In the genomic region with DNA sequence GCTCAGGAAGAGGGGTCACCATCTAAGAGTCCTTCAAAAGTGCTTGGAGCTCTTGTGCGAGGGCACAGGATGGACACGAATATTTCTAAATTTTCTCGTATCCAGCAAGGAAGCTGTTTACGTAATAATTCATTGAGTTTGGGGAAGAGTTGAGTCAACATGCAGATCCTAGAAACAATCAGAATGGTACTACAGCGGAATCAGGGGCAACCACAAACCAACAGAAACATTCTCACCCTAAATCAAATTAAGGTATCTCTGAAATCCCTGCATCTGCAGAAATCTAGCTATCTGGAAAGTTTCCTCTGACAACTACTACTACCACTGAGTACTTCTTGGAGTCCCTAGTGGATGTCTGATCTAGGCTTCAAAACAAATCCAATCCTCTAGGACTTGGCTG, we compare ENCODE assay signal across 24 cellular contexts.
"Had no signal": no experiment of that assay in that cellular context is flagged by ENCODE, and none has a peak within 500 bp of the region (broad histone marks: within the 10 kb centered on the region; RNA-seq: fewer than 3 reads in every experiment).

No MANE protein-coding gene starts in this region.

- H3K4me3 ChIP-seq: adrenal gland had no signal

- H3K9me3 Mint-ChIP-seq: activated naive CD8-positive, alpha-beta T cell treated with anti-CD3 and anti-CD28 coated beads for 36 hours; activated T-cell treated with anti-CD3 and anti-CD28 coated beads, Interleukin-2, amount 50 U/mL, for 24 hours had no signal

- H3K4me3 Mint-ChIP-seq: activated CD4-positive, alpha-beta T cell treated with anti-CD3 and anti-CD28 coated beads, Interleukin-2, amount 10 ng/mL, durations not matched to agents 24 days and 14 days; activated CD8-positive, alpha-beta memory T cell treated with anti-CD3 and anti-CD28 coated beads, Interleukin-2, amount 10 ng/mL, durations not matched to agents 7 days and 5 days; activated naive CD4-positive, alpha-beta T cell treated with anti-CD3 and anti-CD28 coated beads for 36 hours; activated naive CD8-positive, alpha-beta T cell treated with anti-CD3 and anti-CD28 coated beads for 36 hours; activated T-cell treated with anti-CD3 and anti-CD28 coated beads, Interleukin-2, amount 50 U/mL, for 24 hours; activated T-helper 1 cell treated with anti-CD3 and anti-CD28 coated beads, Interleukin-12 subunit alpha, Interleukin-12 subunit beta, Interleukin-2, Interleukin-4 antibody, amounts not matched to agents 30 ng/mL and 10 ng/mL and 1 ng/mL, durations not matched to agents 14 hours and 24 hours and 36 hours; T-helper 17 cell; WTC11 had no signal

- H3K27ac Mint-ChIP-seq: activated CD4-positive, alpha-beta T cell treated with anti-CD3 and anti-CD28 coated beads, Interleukin-2, amount 10 ng/mL, durations not matched to agents 24 days and 14 days; activated CD8-positive, alpha-beta memory T cell treated with anti-CD3 and anti-CD28 coated beads, Interleukin-2, amount 10 ng/mL, durations not matched to agents 7 days and 5 days; activated naive CD4-positive, alpha-beta T cell treated with anti-CD3 and anti-CD28 coated beads for 36 hours; activated naive CD8-positive, alpha-beta T cell treated with anti-CD3 and anti-CD28 coated beads for 36 hours; activated T-cell treated with anti-CD3 and anti-CD28 coated beads, Interleukin-2, amount 50 U/mL, for 24 hours; activated T-helper 1 cell treated with anti-CD3 and anti-CD28 coated beads, Interleukin-12 subunit alpha, Interleukin-12 subunit beta, Interleukin-2, Interleukin-4 antibody, amounts not matched to agents 30 ng/mL and 10 ng/mL and 1 ng/mL, durations not matched to agents 14 hours and 24 hours and 36 hours; T-helper 17 cell; WTC11 had no signal

- H3K9me3 ChIP-seq: adrenal gland had no signal

- H3K4me1 Mint-ChIP-seq: T-helper 17 cell had no signal

- H3K27me3 Mint-ChIP-seq: activated CD4-positive, alpha-beta T cell treated with anti-CD3 and anti-CD28 coated beads, Interleukin-2, amount 10 ng/mL, durations not matched to agents 24 days and 14 days; activated CD8-positive, alpha-beta memory T cell treated with anti-CD3 and anti-CD28 coated beads, Interleukin-2, amount 10 ng/mL, durations not matched to agents 7 days and 5 days; activated naive CD8-positive, alpha-beta T cell treated with anti-CD3 and anti-CD28 coated beads for 36 hours; activated T-cell treated with anti-CD3 and anti-CD28 coated beads, Interleukin-2, amount 50 U/mL, for 24 hours; T-helper 17 cell had no signal

- H3K4me1 ChIP-seq: adrenal gland had no signal

- H3K27ac ChIP-seq: adrenal gland had no signal

- H3K27me3 ChIP-seq: adrenal gland had no signal

- H3K36me3 ChIP-seq: adrenal gland had no signal

- ATAC-seq: activated CD8-positive, alpha-beta memory T cell treated with anti-CD3 and anti-CD28 coated beads, Interleukin-2, amount 10 ng/mL, durations not matched to agents 7 days and 5 days; T-helper 17 cell had no signal

- DNase-seq: activated CD4-positive, alpha-beta T cell treated with anti-CD3 and anti-CD28 coated beads for 1 hour; activated CD4-positive, alpha-beta T cell treated with anti-CD3 and anti-CD28 coated beads, Interleukin-2, amount 10 ng/mL, durations not matched to agents 24 days and 14 days; activated CD4-positive, alpha-beta T cell treated with anti-CD3 and anti-CD28 coated beads, Interleukin-2, amount 50 U/mL, for 48 hours; activated CD8-positive, alpha-beta memory T cell treated with anti-CD3 and anti-CD28 coated beads, Interleukin-2, amount 10 ng/mL, durations not matched to agents 7 days and 5 days; activated effector memory CD4-positive, alpha-beta T cell treated with anti-CD3 and anti-CD28 coated beads, Interleukin-2, amount 50 U/mL, for 16 hours; activated naive CD4-positive, alpha-beta T cell treated with anti-CD3 and anti-CD28 coated beads for 36 hours; activated naive CD8-positive, alpha-beta T cell treated with anti-CD3 and anti-CD28 coated beads for 36 hours; activated T-cell treated with anti-CD3 and anti-CD28 coated beads, Interleukin-2, amount 50 U/mL, for 24 hours; adrenal gland; KG1; NCI-H1092; NCI-H1417; NCI-H1694; NCI-H2029; NCI-H2107; NCI-H2171 treated with DMSO at 0.1 percent for 48 hours; NCI-H510A; NCI-H526 treated with DMSO at 0.1 percent for 48 hours; NCI-H82; SIG-M5; T-helper 17 cell; T-helper 9 cell had no signal
